Comparison of ENCODE assay signal across 8 cellular contexts in the genomic region with DNA sequence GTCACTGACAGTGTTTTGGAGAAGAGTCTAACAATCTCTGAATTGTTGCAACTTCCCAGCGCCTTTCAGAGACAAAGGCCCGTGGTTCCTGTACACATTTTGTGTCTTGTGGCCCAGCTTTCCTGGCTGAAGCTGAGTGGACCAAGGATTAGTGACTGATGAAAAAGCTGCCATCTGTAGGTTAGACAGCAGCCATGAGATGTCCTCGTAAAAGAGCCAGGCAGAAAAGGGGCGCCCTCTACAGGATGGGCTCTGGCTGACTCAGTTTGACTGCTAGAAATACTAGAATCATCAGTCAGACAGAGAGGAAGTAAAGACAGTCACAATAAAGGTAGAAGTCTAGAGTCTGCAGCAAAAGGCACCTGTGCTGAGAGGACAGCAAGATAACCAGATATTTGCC. TPM values are rescaled to one million over a fixed set of nuclear protein-coding genes. Genes with fewer than 3 reads are reported as not detected.
A peak's percentile ranks its signal among the peaks of the same experiment; 100 is the strongest.
DNase-seq lines count a peak whose midpoint lies in the region; ATAC-seq and TF ChIP-seq lines count a peak whose summit lies in the region.

No MANE protein-coding gene starts in this region.

- peak; percentile 57 for TF ChIP-seq CTCF in MM.1S (IDR thresholded peaks at IDR 0.05; ENCODE audit: low read length)
- TF ChIP-seq CTCF in activated B cell treated with CpG ODN at 0.5 μM for 24 hours (IDR thresholded peaks at IDR 0.05) = no peak
- TF ChIP-seq CTCF in endothelial cell (IDR thresholded peaks at IDR 0.05; ENCODE audit: unreplicated experiment) = peak; percentile 43
- TF ChIP-seq CTCF in neural progenitor cell (IDR thresholded peaks at IDR 0.05) = peak; percentile 58
- TF ChIP-seq CTCF in lower leg skin (IDR thresholded peaks at IDR 0.05) = no peak

- H3K9me3 Mint-ChIP-seq in activated B cell treated with CpG ODN at 0.5 μM for 24 hours (no peaks in the 10 kb centered on the region), endothelial cell (ENCODE audit: unreplicated experiment) (no peaks in the 10 kb centered on the region), neural progenitor cell (no peaks in the 10 kb centered on the region)

- CTCF ChIA-PET in activated B cell treated with CpG ODN at 0.5 μM for 24 hours (lab: Charles Lee) = interaction anchor here (0.6 to 1.9 kb wide), 2 partner anchors 16 to 153 kb away, joined by 3 to 4 read pairs; no protein-coding TSS in a partner anchor

- H3K27me3 ChIP-seq in MM.1S (replicated peaks; ENCODE audit: insufficient read depth, low read length) (no peaks in the 10 kb centered on the region), neural progenitor cell (no peaks in the 10 kb centered on the region)

- H3K27me3 Mint-ChIP-seq in activated B cell treated with CpG ODN at 0.5 μM for 24 hours (no peaks in the 10 kb centered on the region), endothelial cell (ENCODE audit: unreplicated experiment) (peaks cover 2% of the 10 kb centered on the region), neural progenitor cell (ENCODE audit: insufficient read depth, low read depth) (no peaks in the 10 kb centered on the region)

- no peak for TF ChIP-seq POLR2A in lower leg skin (IDR thresholded peaks at IDR 0.05)

- H3K4me1 Mint-ChIP-seq in activated B cell treated with CpG ODN at 0.5 μM for 24 hours = no peaks in the 10 kb centered on the region
- H3K4me1 Mint-ChIP-seq in endothelial cell (ENCODE audit: unreplicated experiment) = no peaks in the 10 kb centered on the region
- peaks cover 3% of the 10 kb centered on the region for H3K4me1 Mint-ChIP-seq in neural progenitor cell

- intact Hi-C loops in activated B cell treated with CpG ODN at 0.5 μM for 24 hours (cut with micrococcal nuclease) = loop anchor here (1.0 kb wide), 1 partner anchor 154 kb away; no protein-coding TSS in a partner anchor
- intact Hi-C loops in lower leg skin (cut with DNase I; ENCODE audit: low total_unique reads) = no loop called here

- ATAC-seq in activated B cell treated with CpG ODN at 0.5 μM for 24 hours (ENCODE audit: low read depth) = peak; percentile 71
- ATAC-seq in HG02884 (IDR thresholded peaks at IDR 0.05; ENCODE audit: unreplicated experiment) = no peak

- H3K36me3 Mint-ChIP-seq in activated B cell treated with CpG ODN at 0.5 μM for 24 hours (ENCODE audit: low read depth) (no peaks in the 10 kb centered on the region), endothelial cell (ENCODE audit: low read depth, unreplicated experiment) (no peaks in the 10 kb centered on the region), neural progenitor cell (no peaks in the 10 kb centered on the region)

- peak; percentile 77 for DNase-seq in ELF-1 (ENCODE audit: low read depth, low spot score)
- DNase-seq in MM.1S = no peak
- DNase-seq in activated B cell treated with CpG ODN at 0.5 μM for 24 hours = peak; percentile 21
- DNase-seq in endothelial cell (ENCODE audit: low spot score) = peak; percentile 60
- peak; percentile 42 for DNase-seq in neural progenitor cell (ENCODE audit: low spot score)
- DNase-seq in lower leg skin (ENCODE audit: low spot score in 2 of 2) = no peak
- DNase-seq in cerebellum (ENCODE audit: low spot score) = no peak

- POLR2A ChIA-PET in activated B cell treated with CpG ODN at 0.5 μM for 24 hours (lab: Charles Lee) = no interaction called here

- H3K27ac Mint-ChIP-seq in activated B cell treated with CpG ODN at 0.5 μM for 24 hours (no peak overlapping the region), endothelial cell (ENCODE audit: unreplicated experiment) (no peak overlapping the region), neural progenitor cell (no peak overlapping the region)

- 68 to 73% methylated on average over 4 of the region's 4 CpGs for WGBS in lower leg skin, 2 donors

- H2AFZ ChIP-seq in MM.1S (ENCODE audit: low read length) = no peak overlapping the region
- H2AFZ ChIP-seq in neural progenitor cell (replicated peaks) = no peak overlapping the region

- H3K9me3 ChIP-seq in MM.1S (replicated peaks; ENCODE audit: insufficient read depth, low read length) = no peaks in the 10 kb centered on the region
- no peaks in the 10 kb centered on the region for H3K9me3 ChIP-seq in neural progenitor cell (ENCODE audit: low read depth)

- H3K27ac ChIP-seq in MM.1S (ENCODE audit: low read length) (no peak overlapping the region), neural progenitor cell (no peak overlapping the region)

- H3K79me2 ChIP-seq in MM.1S (ENCODE audit: low read length) (no peaks in the 10 kb centered on the region), neural progenitor cell (ENCODE audit: low read depth) (no peaks in the 10 kb centered on the region)

- no peaks in the 10 kb centered on the region for H3K9me2 ChIP-seq in MM.1S (replicated peaks; ENCODE audit: insufficient read depth, low read length)

- H3K4me3 ChIP-seq in MM.1S (ENCODE audit: low read length) = no peak overlapping the region
- no peak overlapping the region for H3K4me3 ChIP-seq in neural progenitor cell
- H3K4me3 ChIP-seq in lower leg skin (ENCODE audit: low read depth, poor library complexity, severe bottlenecking) = no peak overlapping the region

- H3K4me2 ChIP-seq in MM.1S (ENCODE audit: low read depth, low read length) (no peak overlapping the region), neural progenitor cell (no peak overlapping the region)

- H3F3A ChIP-seq in MM.1S (ENCODE audit: insufficient read depth, low read length) = no peaks in the 10 kb centered on the region
- H3F3A ChIP-seq in neural progenitor cell (ENCODE audit: low read depth) = no peaks in the 10 kb centered on the region

- no peak overlapping the region for H3K9ac ChIP-seq in MM.1S (ENCODE audit: low read length)
- no peak overlapping the region for H3K9ac ChIP-seq in neural progenitor cell

- H3K4me3 Mint-ChIP-seq in activated B cell treated with CpG ODN at 0.5 μM for 24 hours (no peak overlapping the region), endothelial cell (ENCODE audit: unreplicated experiment) (no peak overlapping the region), neural progenitor cell (no peak overlapping the region)

- no peaks in the 10 kb centered on the region for H3K36me3 ChIP-seq in MM.1S (replicated peaks; ENCODE audit: insufficient read depth, low read length)
- H3K36me3 ChIP-seq in neural progenitor cell = no peaks in the 10 kb centered on the region

- H4K20me1 ChIP-seq in MM.1S (ENCODE audit: insufficient read depth, low read length) (no peaks in the 10 kb centered on the region), neural progenitor cell (ENCODE audit: low read depth) (no peaks in the 10 kb centered on the region)

- peaks cover 4% of the 10 kb centered on the region; the same call in 1 of the 2 replicates for H3K4me1 ChIP-seq in MM.1S (ENCODE audit: low read length)
- peaks cover 19% of the 10 kb centered on the region for H3K4me1 ChIP-seq in neural progenitor cell

RNA-seq across cellular contexts. Expression of a gene that starts 26.5 kb away (rescaled TPM):
- total RNA-seq in activated B cell treated with CpG ODN at 0.5 μM for 24 hours (27.3 and 27.4 TPM in 2 replicates), endothelial cell (ENCODE audit: unreplicated experiment) (52.7 TPM), neural progenitor cell (ENCODE audit: low replicate concordance) (51.1 and 54.8 TPM in 2 replicates), lower leg skin (10 to 100 TPM; 27.5 to 48.6 (median 34.3) TPM), cerebellum (176 TPM)

Comparison
In these comparisons a context has a peak if more than half of its experiments do, and no peak if none do; other contexts are left out.
1. DNase-seq: peak in ELF-1 (single experiment), activated B cell treated with CpG ODN at 0.5 μM for 24 hours (single experiment), endothelial cell (single experiment) and neural progenitor cell (single experiment); none in MM.1S (single experiment), lower leg skin (0 of 2) and cerebellum (single experiment).
2. CTCF ChIP-seq: peak in MM.1S (single experiment), endothelial cell (single experiment) and neural progenitor cell (single experiment); none in activated B cell treated with CpG ODN at 0.5 μM for 24 hours (single experiment) and lower leg skin (0 of 3).